Comparison of ENCODE assay signal across 14 cellular contexts in genomic region chr9:92600075-92600741, GRCh38.
DNase-seq lines count a peak whose midpoint lies in the region; ATAC-seq and TF ChIP-seq lines count a peak whose summit lies in the region.
"Had no signal": no experiment of that assay in that cellular context is flagged by ENCODE, and none has a peak within 500 bp of the region (broad histone marks: within the 10 kb centered on the region; RNA-seq: fewer than 3 reads in every experiment).

No MANE protein-coding gene starts in this region.

- no peak overlapping the region for H3K4me3 Mint-ChIP-seq in Caco-2 (ENCODE audit: unreplicated experiment)
- H3K4me3 Mint-ChIP-seq: activated naive CD4-positive, alpha-beta T cell treated with anti-CD3 and anti-CD28 coated beads, Interleukin-2, amount 10 ng/mL, durations not matched to agents 7 days and 5 days; naive B cell had no signal

- no peak overlapping the region for H3K23ac ChIP-seq in trophoblast cell (ENCODE audit: low read length)

- no peak overlapping the region for H4K8ac ChIP-seq in trophoblast cell (ENCODE audit: low read depth, low read length)

- no peak overlapping the region for H3K9ac ChIP-seq in trophoblast cell (ENCODE audit: low read length)

- H2AK5ac ChIP-seq in trophoblast cell (ENCODE audit: low read length), result no peak overlapping the region

- no peak for TF ChIP-seq POLR2A in vagina (IDR thresholded peaks at IDR 0.05)

- CTCF ChIA-PET in Caco-2 (lab: Charles Lee), result no interaction called here

- ATAC-seq in Right ventricle myocardium inferior (peak; percentile 37), Right ventricle myocardium superior (ENCODE audit: poor library complexity) (peak; percentile 37), HG02678 (IDR thresholded peaks at IDR 0.05; ENCODE audit: unreplicated experiment) (no peak), HG03457 (IDR thresholded peaks at IDR 0.05; ENCODE audit: unreplicated experiment) (no peak)
- ATAC-seq: A549, HCT116 had no signal

- peaks cover 2% of the 10 kb centered on the region for H3K79me1 ChIP-seq in trophoblast cell (ENCODE audit: low read length)

- POLR2A ChIA-PET in Caco-2 (lab: Charles Lee), result no interaction called here

- H3K4ac ChIP-seq in trophoblast cell (ENCODE audit: low read depth, low read length), result no peak overlapping the region

- no peaks in the 10 kb centered on the region for H3K79me2 ChIP-seq in trophoblast cell (ENCODE audit: control insufficient read depth, insufficient read depth, low read length, poor library complexity)

- no peak overlapping the region for H3K14ac ChIP-seq in trophoblast cell (ENCODE audit: low read length)

- no peak overlapping the region for H4K12ac ChIP-seq in trophoblast cell (ENCODE audit: low read depth, low read length)

- H3K9me3 Mint-ChIP-seq in Caco-2 (ENCODE audit: unreplicated experiment), result no peaks in the 10 kb centered on the region

- H3K27ac Mint-ChIP-seq in Caco-2 (ENCODE audit: unreplicated experiment), result no peak overlapping the region
- H3K27ac Mint-ChIP-seq: activated naive CD4-positive, alpha-beta T cell treated with anti-CD3 and anti-CD28 coated beads, Interleukin-2, amount 10 ng/mL, durations not matched to agents 7 days and 5 days; naive B cell had no signal

- H2AFZ ChIP-seq in trophoblast cell (ENCODE audit: insufficient read depth, low read length, poor library complexity), result no peak overlapping the region

- no TSS peak for BruUV-seq in Caco-2 (replicated peaks; lab: Mats Ljungman, UMichigan)

- TF ChIP-seq CTCF in vagina (IDR thresholded peaks at IDR 0.05) (no peak), Caco-2 (IDR thresholded peaks at IDR 0.05; ENCODE audit: insufficient read depth in 1 of 2, low read depth in 1 of 2, low read length in 1 of 2, severe bottlenecking in 1 of 2, unreplicated experiment in 1 of 2) (no peak)

- H3K36me3 Mint-ChIP-seq in Caco-2 (ENCODE audit: insufficient read depth, unreplicated experiment), result no peaks in the 10 kb centered on the region

- no peak overlapping the region for H3K18ac ChIP-seq in trophoblast cell (ENCODE audit: low read length)

- no peak overlapping the region for H2BK12ac ChIP-seq in trophoblast cell (ENCODE audit: low read length)

- peak overlapping the region; percentile 9 for H3K4me2 ChIP-seq in trophoblast cell (ENCODE audit: low read length)
- H3K4me2 ChIP-seq: A549 had no signal

- no peak overlapping the region for H2BK120ac ChIP-seq in trophoblast cell (ENCODE audit: insufficient read depth, low read length, poor library complexity)

- intact Hi-C loops in Right ventricle myocardium inferior (cut with DNase I) (loop anchor here (10.0 kb wide), 1 partner anchor 65 kb away; the partner anchor contains the start of gene ECM2), cardiac septum (cut with DNase I) (no loop called here), Right ventricle myocardium superior (cut with DNase I) (no loop called here), vagina (cut with DNase I) (no loop called here), Caco-2 (cut with micrococcal nuclease; ENCODE audit: unreplicated experiment) (no loop called here)

- H3K4me3 ChIP-seq in trophoblast cell (ENCODE audit: low read depth, low read length) (no peak overlapping the region), vagina (peak overlapping the region in 1 of 2 donors; percentile 17), Caco-2 (ENCODE audit: low read depth, low read length) (no peak overlapping the region)
- H3K4me3 ChIP-seq: A549 had no signal

- no peak overlapping the region for H2BK5ac ChIP-seq in trophoblast cell (ENCODE audit: low read depth, low read length, poor library complexity)

- no peaks in the 10 kb centered on the region for H3K27me3 ChIP-seq in trophoblast cell (ENCODE audit: insufficient read depth, low read length)
- no peaks in the 10 kb centered on the region for H3K27me3 ChIP-seq in vagina
- no peaks in the 10 kb centered on the region for H3K27me3 ChIP-seq in Caco-2 (replicated peaks; ENCODE audit: control insufficient read depth, insufficient read depth, low read length)

- H4K91ac ChIP-seq in trophoblast cell (ENCODE audit: low read depth, low read length), result no peak overlapping the region

- H3K9me3 ChIP-seq in trophoblast cell (ENCODE audit: insufficient read depth, low read depth, low read length), result peaks cover 3% of the 10 kb centered on the region
- no peaks in the 10 kb centered on the region for H3K9me3 ChIP-seq in vagina
- no peaks in the 10 kb centered on the region for H3K9me3 ChIP-seq in Caco-2
- H3K9me3 ChIP-seq: A549 had no signal

- DNase-seq in Right ventricle myocardium inferior (ENCODE audit: missing footprints) (no peak), cardiac septum (ENCODE audit: low spot score) (no peak), Right ventricle myocardium superior (no peak), trophoblast cell (no peak), vagina (ENCODE audit: extremely low spot score in 2 of 2) (no peak), Caco-2 (no peak)
- DNase-seq: activated naive CD4-positive, alpha-beta T cell treated with anti-CD3 and anti-CD28 coated beads, Interleukin-2, amount 10 ng/mL, durations not matched to agents 7 days and 5 days; COR-L47; GF-D8; naive B cell had no signal

- H3K4me1 Mint-ChIP-seq in Caco-2 (ENCODE audit: low read depth, unreplicated experiment), result no peaks in the 10 kb centered on the region
- H3K4me1 Mint-ChIP-seq: activated naive CD4-positive, alpha-beta T cell treated with anti-CD3 and anti-CD28 coated beads, Interleukin-2, amount 10 ng/mL, durations not matched to agents 7 days and 5 days had no signal

- no peak overlapping the region for H3K27ac ChIP-seq in trophoblast cell (ENCODE audit: low read depth, low read length)
- peak overlapping the region; percentile 79 for H3K27ac ChIP-seq in vagina
- H3K27ac ChIP-seq: A549 had no signal

- H3K4me1 ChIP-seq in trophoblast cell (ENCODE audit: control insufficient read depth in 1 of 2, insufficient read depth in 2 of 2, low read length in 2 of 2), result peaks cover 6 to 13% of the 10 kb centered on the region in 2 experiments
- peaks cover 56% of the 10 kb centered on the region for H3K4me1 ChIP-seq in vagina
- no peaks in the 10 kb centered on the region for H3K4me1 ChIP-seq in Caco-2
- H3K4me1 ChIP-seq: A549 had no signal

- no peaks in the 10 kb centered on the region for H3K27me3 Mint-ChIP-seq in Caco-2 (ENCODE audit: insufficient read depth, unreplicated experiment)
- H3K27me3 Mint-ChIP-seq: activated naive CD4-positive, alpha-beta T cell treated with anti-CD3 and anti-CD28 coated beads, Interleukin-2, amount 10 ng/mL, durations not matched to agents 7 days and 5 days; naive B cell had no signal

- no peaks in the 10 kb centered on the region for H3K36me3 ChIP-seq in trophoblast cell (ENCODE audit: control insufficient read depth in 1 of 2, insufficient read depth in 2 of 2, low read length in 2 of 2)
- H3K36me3 ChIP-seq in vagina, result no peaks in the 10 kb centered on the region
- H3K36me3 ChIP-seq in Caco-2 (ENCODE audit: control insufficient read depth, insufficient read depth, low read length), result no peaks in the 10 kb centered on the region

- WGBS in trophoblast cell (ENCODE audit: extremely low coverage, insufficient coverage, insufficient read length), result no CpG with 5 or more reads among the region's 6 CpGs

Comparison
In these comparisons a context has a peak if more than half of its experiments do, and no peak if none do; other contexts are left out.
1. ATAC-seq: peak in Right ventricle myocardium inferior (single experiment) and Right ventricle myocardium superior (single experiment); none in HG02678 (single experiment) and HG03457 (single experiment).